ENCODE assay signal across 22 cellular contexts in genomic region chr19:17200408-17201079, GRCh38.
"Had no signal": no experiment of that assay in that cellular context is flagged by ENCODE, and none has a peak within 500 bp of the region (broad histone marks: within the 10 kb centered on the region; RNA-seq: fewer than 3 reads in every experiment).

No MANE protein-coding gene starts in this region.

- H3K9me3 ChIP-seq: gastrocnemius medialis, left ventricle myocardium inferior, ovary, testis, uterus had no signal

- H3K36me3 ChIP-seq: ovary, uterus had no signal

- H3K4me3 ChIP-seq: gastrocnemius medialis, left ventricle myocardium inferior, ovary, smooth muscle cell, testis, uterus had no signal

- H3K4me1 Mint-ChIP-seq: activated CD4-positive, alpha-beta memory T cell treated with anti-CD3 and anti-CD28 coated beads, Interleukin-2, amount 10 ng/mL, durations not matched to agents 7 days and 5 days; nephron had no signal

- H3K4me1 ChIP-seq: gastrocnemius medialis, testis, uterus had no signal

- H3K4me3 Mint-ChIP-seq: activated CD4-positive, alpha-beta memory T cell treated with anti-CD3 and anti-CD28 coated beads, Interleukin-2, amount 10 ng/mL, durations not matched to agents 7 days and 5 days; activated CD4-positive, alpha-beta T cell treated with anti-CD3 and anti-CD28 coated beads, Interleukin-2, amount 10 ng/mL, durations not matched to agents 24 days and 14 days; activated naive CD8-positive, alpha-beta T cell; nephron; type B pancreatic cell had no signal

- DNase-seq: activated CD4-positive, alpha-beta memory T cell treated with anti-CD3 and anti-CD28 coated beads, Interleukin-2, amount 10 ng/mL, durations not matched to agents 7 days and 5 days; activated CD4-positive, alpha-beta T cell treated with anti-CD3 and anti-CD28 coated beads, Interleukin-2, amount 10 ng/mL, durations not matched to agents 24 days and 14 days; activated CD8-positive, alpha-beta memory T cell treated with anti-CD3 and anti-CD28 coated beads, Interleukin-2, amount 50 U/mL, for 48 hours; activated T-cell treated with anti-CD3 and anti-CD28 coated beads, Interleukin-2, amount 50 U/mL, for 48 hours; effector memory CD4-positive, alpha-beta T cell; gastrocnemius medialis; glutamatergic neuron; left ventricle myocardium inferior; mammary epithelial cell; ovary; stimulated activated CD4-positive, alpha-beta T cell treated with anti-CD3 and anti-CD28 coated beads, Interleukin-15, amount 100 ng/mL, for 24 hours; stimulated activated CD4-positive, alpha-beta T cell treated with anti-CD3 and anti-CD28 coated beads, Interleukin-2, amount 100 ng/mL, for 24 hours; stimulated activated naive CD8-positive, alpha-beta T cell treated with anti-CD3 and anti-CD28 coated beads, Interleukin-15, Interleukin-2, amounts not matched to agents 100 U/mL and 50 U/mL, for 24 hours; testis; uterus had no signal

- H3K27me3 ChIP-seq: gastrocnemius medialis, neutrophil, ovary, testis, uterus had no signal

- H3K27me3 Mint-ChIP-seq: activated CD4-positive, alpha-beta memory T cell treated with anti-CD3 and anti-CD28 coated beads, Interleukin-2, amount 10 ng/mL, durations not matched to agents 7 days and 5 days; activated CD4-positive, alpha-beta T cell treated with anti-CD3 and anti-CD28 coated beads, Interleukin-2, amount 10 ng/mL, durations not matched to agents 24 days and 14 days; activated naive CD8-positive, alpha-beta T cell; progenitor cell of endocrine pancreas; type B pancreatic cell had no signal

- H3K27ac Mint-ChIP-seq: activated CD4-positive, alpha-beta memory T cell treated with anti-CD3 and anti-CD28 coated beads, Interleukin-2, amount 10 ng/mL, durations not matched to agents 7 days and 5 days; activated CD4-positive, alpha-beta T cell treated with anti-CD3 and anti-CD28 coated beads, Interleukin-2, amount 10 ng/mL, durations not matched to agents 24 days and 14 days; activated naive CD8-positive, alpha-beta T cell; activated T-helper 2 cell treated with anti-CD3 and anti-CD28 coated beads, Interferon-gamma antibody, Interleukin-2, Interleukin-4, amounts not matched to agents 10 μg/mL and 5 μg/mL and 100 μg/mL, durations not matched to agents 14 hours and 24 hours and 36 hours; nephron; type B pancreatic cell had no signal

- H3K27ac ChIP-seq: gastrocnemius medialis, left ventricle myocardium inferior, neutrophil, ovary, testis, uterus had no signal

- ATAC-seq: gastrocnemius medialis; stimulated activated naive CD8-positive, alpha-beta T cell treated with anti-CD3 and anti-CD28 coated beads, Interleukin-15, Interleukin-2, amounts not matched to agents 100 U/mL and 50 U/mL, for 24 hours had no signal

- H3K9me3 Mint-ChIP-seq: activated CD4-positive, alpha-beta memory T cell treated with anti-CD3 and anti-CD28 coated beads, Interleukin-2, amount 10 ng/mL, durations not matched to agents 7 days and 5 days; activated CD4-positive, alpha-beta T cell treated with anti-CD3 and anti-CD28 coated beads, Interleukin-2, amount 10 ng/mL, durations not matched to agents 24 days and 14 days; activated T-helper 2 cell treated with anti-CD3 and anti-CD28 coated beads, Interferon-gamma antibody, Interleukin-2, Interleukin-4, amounts not matched to agents 10 μg/mL and 5 μg/mL and 100 μg/mL, durations not matched to agents 14 hours and 24 hours and 36 hours; nephron; type B pancreatic cell had no signal
